9 cellular contexts compared by ENCODE assay signal in genomic region chr15:78875107-78875914, GRCh38. TPM values are rescaled to one million over a fixed set of nuclear protein-coding genes. Genes with fewer than 3 reads are reported as not detected.
DNase-seq lines count a peak whose midpoint lies in the region; ATAC-seq and TF ChIP-seq lines count a peak whose summit lies in the region.
"Had no signal": no experiment of that assay in that cellular context is flagged by ENCODE, and none has a peak within 500 bp of the region (broad histone marks: within the 10 kb centered on the region; RNA-seq: fewer than 3 reads in every experiment).

No MANE protein-coding gene starts in this region.

- peak overlapping the region; percentile 75 for H3K4me2 ChIP-seq in Karpas-422 (ENCODE audit: low read depth, low read length, poor library complexity, severe bottlenecking)

- H3K36me3 ChIP-seq in BJ (ENCODE audit: control insufficient read depth, insufficient read depth, low read length), result no peaks in the 10 kb centered on the region
- H3K36me3 ChIP-seq in Karpas-422 (ENCODE audit: insufficient read depth, low read length), result peaks cover 9% of the 10 kb centered on the region; the same call in 1 of the 2 replicates

- peak overlapping the region; percentile 97; the same call in 1 of the 2 replicates for H3K27ac ChIP-seq in Karpas-422 (ENCODE audit: low read length)

- H3K4me3 ChIP-seq in BJ (ENCODE audit: low read depth, low read length) (peak overlapping the region; percentile 100), Karpas-422 (ENCODE audit: low read length) (peak overlapping the region; percentile 98)

- H3K27me3 Mint-ChIP-seq in central memory CD8-positive, alpha-beta T cell, result no peaks in the 10 kb centered on the region
- H3K27me3 Mint-ChIP-seq in naive thymus-derived CD8-positive, alpha-beta T cell, result no peaks in the 10 kb centered on the region

- POLR2A ChIA-PET in BJ (lab: Charles Lee), result interaction anchor here (0.7 kb wide), 1 partner anchor 16 kb away, joined by 16 read pairs; no protein-coding TSS in a partner anchor
- POLR2A ChIA-PET in naive thymus-derived CD8-positive, alpha-beta T cell (lab: Charles Lee), result interaction anchor here (2.2 to 2.8 kb wide), 2 partner anchors 9 to 45 kb away, joined by 13 to 16 read pairs; no protein-coding TSS in a partner anchor

- no peaks in the 10 kb centered on the region for H3K9me2 ChIP-seq in Karpas-422 (replicated peaks; ENCODE audit: insufficient read depth, low read length)

- H3K4me1 ChIP-seq in Karpas-422 (ENCODE audit: low read length), result peaks cover 43% of the 10 kb centered on the region

- H3K79me2 ChIP-seq in Karpas-422 (ENCODE audit: low read length), result peaks cover 74% of the 10 kb centered on the region

- H3K36me3 Mint-ChIP-seq in central memory CD8-positive, alpha-beta T cell (ENCODE audit: insufficient read depth), result peaks cover 36% of the 10 kb centered on the region
- H3K36me3 Mint-ChIP-seq in naive thymus-derived CD8-positive, alpha-beta T cell, result peaks cover 4 to 30% (median 4%) of the 10 kb centered on the region in 3 donors

- H3K4me3 Mint-ChIP-seq in central memory CD8-positive, alpha-beta T cell, result peak overlapping the region; percentile 100
- peak overlapping the region; percentile 93 to 100 (median 100) for H3K4me3 Mint-ChIP-seq in naive thymus-derived CD8-positive, alpha-beta T cell

- no peak for DNase-seq in BJ (ENCODE audit: low read depth)
- DNase-seq in Karpas-422, result no peak
- DNase-seq in central memory CD8-positive, alpha-beta T cell (ENCODE audit: low spot score in 2 of 2), result no peak
- DNase-seq in naive thymus-derived CD8-positive, alpha-beta T cell, result no peak
- no peak for DNase-seq in epidermal melanocyte (ENCODE audit: insufficient read length, low spot score)
- DNase-seq: SIG-M5 had no signal

- H3K4me1 Mint-ChIP-seq in central memory CD8-positive, alpha-beta T cell, result peaks cover 47% of the 10 kb centered on the region
- peaks cover 31 to 65% (median 55%) of the 10 kb centered on the region in 4 donors for H3K4me1 Mint-ChIP-seq in naive thymus-derived CD8-positive, alpha-beta T cell

- peak overlapping the region; percentile 100 for H3K9ac ChIP-seq in Karpas-422 (ENCODE audit: low read length)

- peak overlapping the region; percentile 100 for H3K27ac Mint-ChIP-seq in central memory CD8-positive, alpha-beta T cell (ENCODE audit: low read depth)
- H3K27ac Mint-ChIP-seq in naive thymus-derived CD8-positive, alpha-beta T cell, result peak overlapping the region in 9 of 10 donors; percentile 46 to 100 (median 100)

- CTCF ChIA-PET in BJ (lab: Yijun Ruan, JAX), result no interaction called here

- no peaks in the 10 kb centered on the region for H3K9me3 ChIP-seq in Karpas-422 (ENCODE audit: low read length)

- TF ChIP-seq CTCF in BJ (IDR thresholded peaks at IDR 0.05; ENCODE audit: insufficient read depth, low read depth, low read length), result no peak

- no peaks in the 10 kb centered on the region for H3K27me3 ChIP-seq in BJ (ENCODE audit: control insufficient read depth, insufficient read depth, low read length)
- no peaks in the 10 kb centered on the region for H3K27me3 ChIP-seq in Karpas-422 (ENCODE audit: low read length)

- no peak overlapping the region for H2AFZ ChIP-seq in Karpas-422 (ENCODE audit: low read length)

- ATAC-seq in central memory CD8-positive, alpha-beta T cell (replicated peaks; ENCODE audit: extremely low read depth, poor library complexity, severe bottlenecking), result no peak
- ATAC-seq in naive thymus-derived CD8-positive, alpha-beta T cell, result no peak
- ATAC-seq in GM21526 (IDR thresholded peaks at IDR 0.05; ENCODE audit: low FRiP score, unreplicated experiment) (no peak), GM18519 (IDR thresholded peaks at IDR 0.05; ENCODE audit: low FRiP score, unreplicated experiment) (no peak), HG03097 (IDR thresholded peaks at IDR 0.05; ENCODE audit: low FRiP score, unreplicated experiment) (no peak)

- H3K9me3 Mint-ChIP-seq in central memory CD8-positive, alpha-beta T cell, result no peaks in the 10 kb centered on the region
- H3K9me3 Mint-ChIP-seq in naive thymus-derived CD8-positive, alpha-beta T cell, result no peaks in the 10 kb centered on the region

- H4K20me1 ChIP-seq in Karpas-422 (ENCODE audit: insufficient read depth, low read depth, low read length), result peaks cover 59% of the 10 kb centered on the region

RNA-seq across cellular contexts. Expression of gene MORF4L1, which starts 2.6 kb away (rescaled TPM):
- 199 and 373 TPM in 2 replicates for polyA plus RNA-seq in BJ (2011; rRNA removed)
- 57.2 and 57.7 TPM in 2 replicates for polyA minus RNA-seq in BJ (2011; rRNA and poly(A)+ RNA removed)
- 146 and 213 TPM in 2 replicates for total RNA-seq in Karpas-422 (2014; rRNA removed; shearing (Covaris generic); ENCODE audit: low replicate concordance)
- 100 to 1,000 TPM; 271 to 320 TPM for total RNA-seq in naive thymus-derived CD8-positive, alpha-beta T cell
- 100 to 1,000 TPM; 286 to 311 (median 298) TPM for polyA plus RNA-seq in naive thymus-derived CD8-positive, alpha-beta T cell
